ENCODE assay signal across 20 cellular contexts in the genomic region with DNA sequence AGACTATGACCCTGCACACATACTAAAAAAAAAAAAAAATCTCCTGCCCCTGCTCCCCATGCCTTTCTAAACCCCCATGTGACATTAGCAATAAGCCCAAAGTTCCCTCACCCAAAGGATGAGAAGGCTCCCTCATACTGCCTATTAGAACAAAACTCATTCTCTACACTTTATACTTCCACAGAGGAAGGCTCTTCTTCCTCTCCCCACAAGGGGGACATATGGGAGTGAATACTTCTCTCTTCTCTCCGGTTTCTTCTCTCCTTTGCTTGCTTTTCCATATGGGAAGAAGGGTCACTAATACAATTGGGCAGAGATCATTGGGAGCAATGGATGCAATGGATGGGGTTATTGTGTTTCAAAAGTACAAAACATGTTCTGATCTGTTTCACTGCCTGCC. TPM values are rescaled to one million over a fixed set of nuclear protein-coding genes. Genes with fewer than 3 reads are reported as not detected.
DNase-seq lines count a peak whose midpoint lies in the region; ATAC-seq and TF ChIP-seq lines count a peak whose summit lies in the region.
"Had no signal": no experiment of that assay in that cellular context is flagged by ENCODE, and none has a peak within 500 bp of the region (broad histone marks: within the 10 kb centered on the region; RNA-seq: fewer than 3 reads in every experiment).

No MANE protein-coding gene starts in this region.

- H3K9me3 Mint-ChIP-seq in type B pancreatic cell = no peaks in the 10 kb centered on the region
- H3K9me3 Mint-ChIP-seq in CD14-positive monocyte = peaks cover 8 to 20% (median 13%) of the 10 kb centered on the region in 7 donors

- no peak for ATAC-seq in HG03439 (IDR thresholded peaks at IDR 0.05; ENCODE audit: unreplicated experiment)

- H3K36me3 Mint-ChIP-seq in type B pancreatic cell (no peaks in the 10 kb centered on the region), CD14-positive monocyte (no peaks in the 10 kb centered on the region)

- TF ChIP-seq CTCF in GM12864 (IDR thresholded peaks at IDR 0.05; ENCODE audit: low read depth, low read length, missing control alignments) = peak; percentile 20
- peak; percentile 9 for TF ChIP-seq CTCF in fibroblast of the aortic adventitia (IDR thresholded peaks at IDR 0.05; ENCODE audit: insufficient read depth, low read length)
- peak; percentile 47 for TF ChIP-seq CTCF in type B pancreatic cell (conservative IDR thresholded peaks at IDR 0.05)
- no peak for TF ChIP-seq CTCF in CD14-positive monocyte (IDR thresholded peaks at IDR 0.05)

- H3K27me3 Mint-ChIP-seq in type B pancreatic cell = peaks cover 8% of the 10 kb centered on the region
- peaks cover 5 to 6% (median 5%) of the 10 kb centered on the region in 3 donors for H3K27me3 Mint-ChIP-seq in CD14-positive monocyte (ENCODE audit: low read depth in 3 of 3)

- intact Hi-C loops in CD14-positive monocyte (cut with micrococcal nuclease) = no loop called here

- no peak overlapping the region for H3K27ac Mint-ChIP-seq in type B pancreatic cell
- no peak overlapping the region for H3K27ac Mint-ChIP-seq in CD14-positive monocyte
- H3K27ac Mint-ChIP-seq: HFFc6 had no signal

- H3K4me3 Mint-ChIP-seq in type B pancreatic cell = no peak overlapping the region
- no peak overlapping the region for H3K4me3 Mint-ChIP-seq in CD14-positive monocyte
- H3K4me3 Mint-ChIP-seq: HFFc6 had no signal

- H3K4me3 ChIP-seq in GM12864 (ENCODE audit: low read depth, low read length) (no peak overlapping the region), fibroblast of the aortic adventitia (ENCODE audit: low read depth, low read length) (no peak overlapping the region)
- H3K4me3 ChIP-seq: MG63 had no signal

- H3K4me1 Mint-ChIP-seq in type B pancreatic cell (ENCODE audit: unreplicated experiment) (no peaks in the 10 kb centered on the region), CD14-positive monocyte (no peaks in the 10 kb centered on the region)

- DNase-seq in GM12864 (ENCODE audit: low read depth) = no peak
- peak; percentile 5 for DNase-seq in HT-29 (ENCODE audit: low spot score)
- DNase-seq in fibroblast of the aortic adventitia (ENCODE audit: low read depth) = no peak
- DNase-seq in type B pancreatic cell (ENCODE audit: extremely low spot score, unreplicated experiment) = no peak
- DNase-seq in CD14-positive monocyte (ENCODE audit: low spot score) = no peak
- no peak for DNase-seq in NCI-H1694 (lab: John Stamatoyannopoulos, UW)
- DNase-seq: AML-193, DMS 273 treated with DMSO at 0.1 percent for 48 hours, GDM1, HFFc6, Kasumi-1, MG63, NCI-H1105 treated with DMSO at 0.1 percent for 48 hours, NCI-H1694 treated with DMSO at 0.1 percent for 48 hours, Right ventricle myocardium superior had no signal

RNA-seq across cellular contexts. Expression of a gene that starts 3.3 kb away (rescaled TPM):
- total RNA-seq in HT-29 (2014; rRNA removed; shearing (Covaris generic)) = not detected in 2 replicates
- not detected in 2 replicates for total RNA-seq in fibroblast of the aortic adventitia (ENCODE audit: low replicate concordance)
- not detected in 2 replicates for total RNA-seq in type B pancreatic cell (ENCODE audit: low replicate concordance)
- polyA plus RNA-seq in CD14-positive monocyte = not detected
- total RNA-seq: H4; HFFc6; NCI-H460; OCI-LY7; Right ventricle myocardium superior; T-helper 1 cell treated with Interleukin-12 subunit alpha and Interleukin-12 subunit beta and Interleukin-4 antibody, amounts not matched to agents 30 ng/mL and 1 ng/mL, for 36 hours had no signal

RNA-seq across cellular contexts. Expression of a gene that starts 15.1 kb away (rescaled TPM):
- total RNA-seq in HT-29 (2014; rRNA removed; shearing (Covaris generic)) = not detected in 2 replicates
- not detected in 2 replicates for total RNA-seq in fibroblast of the aortic adventitia (ENCODE audit: low replicate concordance)
- total RNA-seq in type B pancreatic cell (ENCODE audit: low replicate concordance) = not detected in 2 replicates
- not detected for polyA plus RNA-seq in CD14-positive monocyte
- total RNA-seq: H4; HFFc6; NCI-H460; OCI-LY7; Right ventricle myocardium superior; T-helper 1 cell treated with Interleukin-12 subunit alpha and Interleukin-12 subunit beta and Interleukin-4 antibody, amounts not matched to agents 30 ng/mL and 1 ng/mL, for 36 hours had no signal

RNA-seq across cellular contexts. Expression of a gene that starts 23.3 kb away (rescaled TPM):
- total RNA-seq in HT-29 (2014; rRNA removed; shearing (Covaris generic)) = not detected in 2 replicates
- total RNA-seq in fibroblast of the aortic adventitia (ENCODE audit: low replicate concordance) (not detected in 2 replicates), type B pancreatic cell (ENCODE audit: low replicate concordance) (0.07 TPM in 1 of 2 replicates, not detected in the other)
- polyA plus RNA-seq in CD14-positive monocyte = not detected
- total RNA-seq: H4; HFFc6; NCI-H460; Right ventricle myocardium superior; T-helper 1 cell treated with Interleukin-12 subunit alpha and Interleukin-12 subunit beta and Interleukin-4 antibody, amounts not matched to agents 30 ng/mL and 1 ng/mL, for 36 hours had no signal

RNA-seq across cellular contexts. Expression of a gene that starts 41.4 kb away (rescaled TPM):
- total RNA-seq in HT-29 (2014; rRNA removed; shearing (Covaris generic)) = not detected in 2 replicates
- not detected in 2 replicates for total RNA-seq in fibroblast of the aortic adventitia (ENCODE audit: low replicate concordance)
- total RNA-seq in type B pancreatic cell (ENCODE audit: low replicate concordance) = not detected in 2 replicates
- not detected for polyA plus RNA-seq in CD14-positive monocyte
- total RNA-seq: H4; HFFc6; NCI-H460; OCI-LY7; Right ventricle myocardium superior; T-helper 1 cell treated with Interleukin-12 subunit alpha and Interleukin-12 subunit beta and Interleukin-4 antibody, amounts not matched to agents 30 ng/mL and 1 ng/mL, for 36 hours had no signal

RNA-seq across cellular contexts. Expression of a gene that starts 47.1 kb away (rescaled TPM):
- not detected in 2 replicates for total RNA-seq in HT-29 (2014; rRNA removed; shearing (Covaris generic))
- total RNA-seq in fibroblast of the aortic adventitia (ENCODE audit: low replicate concordance) = under 0.01 TPM in 1 of 2 replicates, not detected in the other
- not detected in 2 replicates for total RNA-seq in type B pancreatic cell (ENCODE audit: low replicate concordance)
- not detected for polyA plus RNA-seq in CD14-positive monocyte
- total RNA-seq: HFFc6; NCI-H460; OCI-LY7; Right ventricle myocardium superior; T-helper 1 cell treated with Interleukin-12 subunit alpha and Interleukin-12 subunit beta and Interleukin-4 antibody, amounts not matched to agents 30 ng/mL and 1 ng/mL, for 36 hours had no signal
